Comparison of ENCODE assay signal across 9 cellular contexts in the genomic region with DNA sequence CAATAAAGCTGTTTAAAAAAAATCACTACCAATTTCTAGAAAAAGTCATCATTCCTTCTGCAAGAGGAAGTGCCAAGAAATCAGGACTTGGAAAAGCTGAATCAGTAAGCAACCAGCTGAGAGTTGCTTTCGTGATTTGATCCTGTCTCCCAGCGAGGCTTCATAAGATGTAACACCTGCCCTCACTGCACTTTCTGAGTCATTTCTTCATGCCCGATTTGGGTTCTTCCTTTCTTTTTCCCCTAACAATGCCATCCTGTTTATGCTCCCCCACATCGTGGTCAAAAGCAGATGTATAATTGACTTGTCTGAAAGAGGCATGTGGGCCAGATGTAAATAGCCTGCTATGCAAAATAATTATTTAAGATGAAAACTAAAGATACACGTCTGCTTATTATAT. TPM values are rescaled to one million over a fixed set of nuclear protein-coding genes. Genes with fewer than 3 reads are reported as not detected.
DNase-seq lines count a peak whose midpoint lies in the region; ATAC-seq and TF ChIP-seq lines count a peak whose summit lies in the region.
"Had no signal": no experiment of that assay in that cellular context is flagged by ENCODE, and none has a peak within 500 bp of the region (broad histone marks: within the 10 kb centered on the region; RNA-seq: fewer than 3 reads in every experiment).

No MANE protein-coding gene starts in this region.

- DNase-seq in GM06990 (ENCODE audit: extremely low read depth, insufficient read length), result peak; percentile 71
- peak; percentile 81 for DNase-seq in RPMI7951 (ENCODE audit: low read depth)
- DNase-seq in foreskin fibroblast, result peak; percentile 49 to 69
- no peak for DNase-seq in heart left ventricle
- no peak for DNase-seq in NCI-H1092 (lab: John Stamatoyannopoulos, UW)
- DNase-seq in substantia nigra (lab: John Stamatoyannopoulos, UW), result no peak
- DNase-seq in upper lobe of left lung, result no peak
- DNase-seq: activated effector memory CD4-positive, alpha-beta T cell treated with Interleukin-2 at 50 U/mL for 16 hours had no signal

- TF ChIP-seq CTCF in GM06990 (IDR thresholded peaks at IDR 0.05; ENCODE audit: insufficient read depth, low read length, poor library complexity, severe bottlenecking), result no peak
- no peak for TF ChIP-seq CTCF in foreskin fibroblast (IDR thresholded peaks at IDR 0.05; ENCODE audit: low read depth, low read length)
- no peak for TF ChIP-seq CTCF in heart left ventricle (IDR thresholded peaks at IDR 0.05)
- TF ChIP-seq CTCF in upper lobe of left lung (IDR thresholded peaks at IDR 0.05), result no peak

- H3K27ac ChIP-seq in heart left ventricle, result no peak overlapping the region
- no peak overlapping the region for H3K27ac ChIP-seq in substantia nigra (ENCODE audit: low read depth, low read length, poor library complexity, severe bottlenecking)
- no peak overlapping the region for H3K27ac ChIP-seq in upper lobe of left lung

- H3K4me1 ChIP-seq in heart left ventricle, result peaks cover 0 to 24% (median 0%) of the 10 kb centered on the region in 12 donors
- peaks cover 0 to 4% (median 0%) of the 10 kb centered on the region in 4 donors for H3K4me1 ChIP-seq in upper lobe of left lung

- intact Hi-C loops in heart left ventricle (cut with DNase I), result no loop called here

- H3K27me3 ChIP-seq in GM06990 (replicated peaks; ENCODE audit: control insufficient read depth, insufficient read depth, low read length) (no peaks in the 10 kb centered on the region), heart left ventricle (no peaks in the 10 kb centered on the region), upper lobe of left lung (no peaks in the 10 kb centered on the region)

- H3K9me3 ChIP-seq in heart left ventricle (no peaks in the 10 kb centered on the region), upper lobe of left lung (no peaks in the 10 kb centered on the region)

- peak; percentile 74 for ATAC-seq in GM21825 (IDR thresholded peaks at IDR 0.05; ENCODE audit: unreplicated experiment)
- ATAC-seq in heart left ventricle, result no peak
- ATAC-seq in upper lobe of left lung (ENCODE audit: low FRiP score in 2 of 2), result no peak

- TF ChIP-seq POLR2A in heart left ventricle (IDR thresholded peaks at IDR 0.05), result no peak
- TF ChIP-seq POLR2A in upper lobe of left lung (IDR thresholded peaks at IDR 0.05), result no peak

- H3K36me3 ChIP-seq in GM06990 (ENCODE audit: control insufficient read depth, insufficient read depth, low read length) (0 out of 2 replicates have a peak, but pooled peaks cover 1% of the 10 kb centered on the region), heart left ventricle (no peaks in the 10 kb centered on the region), upper lobe of left lung (no peaks in the 10 kb centered on the region)

- WGBS in heart left ventricle, 4 donors, result 74 to 85% (median 80%) methylated on average over 5 of the region's 5 CpGs
- 70 to 74% methylated on average over 5 of the region's 5 CpGs for WGBS in upper lobe of left lung, 2 donors

- H3K4me3 ChIP-seq in GM06990 (replicated peaks; ENCODE audit: low read depth, low read length), result peak overlapping the region; percentile 13
- H3K4me3 ChIP-seq in foreskin fibroblast (ENCODE audit: low read depth in 1 of 2, low read length in 2 of 2), result no peak overlapping the region
- no peak overlapping the region for H3K4me3 ChIP-seq in heart left ventricle
- no peak overlapping the region for H3K4me3 ChIP-seq in upper lobe of left lung

- no peak for TF ChIP-seq EP300 in upper lobe of left lung (IDR thresholded peaks at IDR 0.05)

RNA-seq across cellular contexts. Expression of a gene that starts 52.1 kb away (rescaled TPM):
- 0.68 and 0.72 TPM in 2 replicates for total RNA-seq in RPMI7951 (2014; rRNA removed; shearing (Covaris generic))
- total RNA-seq in heart left ventricle, result 10 to 100 TPM in 1 of 9 donors, 1 to 10 TPM in 8; 2.7 to 14.2 (median 4.6) TPM
- polyA plus RNA-seq in heart left ventricle, result 1 to 10 TPM in 1 of 2 donors, under 1 TPM in 1; 0.76 to 1.9 TPM
- total RNA-seq in upper lobe of left lung, result 10 to 100 TPM; 25.3 to 67.1 (median 48.3) TPM

Comparison
In these comparisons a context has a peak if more than half of its experiments do, and no peak if none do; other contexts are left out.
1. DNase-seq: peak in GM06990 (single experiment), RPMI7951 (single experiment) and foreskin fibroblast (2 of 2); none in heart left ventricle (0 of 5), NCI-H1092 (single experiment), substantia nigra (0 of 49) and upper lobe of left lung (0 of 2).